Comparison of ENCODE assay signal across 19 cellular contexts in the genomic region with DNA sequence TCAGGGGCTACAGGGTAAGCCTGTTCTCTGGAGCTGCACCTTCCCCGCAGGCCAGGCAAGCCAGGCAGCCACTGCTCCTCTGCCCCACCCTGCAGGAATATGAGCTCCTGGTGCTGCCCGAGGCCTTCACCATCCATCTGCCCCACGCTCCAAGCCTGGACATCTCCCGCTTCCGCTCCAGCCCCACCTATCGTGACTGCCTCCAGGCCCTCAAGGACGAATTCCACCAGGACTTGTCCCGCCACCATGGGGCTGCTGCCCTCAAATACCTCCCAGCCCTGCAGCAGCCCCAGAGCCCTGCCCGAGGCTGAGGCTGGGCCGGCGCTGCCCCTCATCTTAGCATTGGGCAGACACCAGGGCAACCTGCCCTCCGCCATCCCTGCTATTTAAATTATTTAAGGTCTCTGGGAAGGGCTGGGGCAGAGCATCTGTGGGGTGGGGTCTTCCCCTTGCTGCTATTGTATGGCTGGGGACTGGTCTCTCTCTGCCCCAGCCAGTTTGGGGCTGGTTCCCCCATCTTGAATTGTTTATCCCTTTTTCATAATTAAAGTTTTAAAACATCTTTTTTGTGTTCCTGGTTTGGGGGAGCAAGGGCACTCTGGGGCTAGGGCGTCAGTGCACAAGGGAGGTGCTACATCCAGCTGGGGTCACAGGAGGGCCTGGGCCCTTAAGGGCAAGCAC. TPM values are rescaled to one million over a fixed set of nuclear protein-coding genes. Genes with fewer than 3 reads are reported as not detected.
DNase-seq lines count a peak whose midpoint lies in the region; ATAC-seq and TF ChIP-seq lines count a peak whose summit lies in the region.
"Had no signal": no experiment of that assay in that cellular context is flagged by ENCODE, and none has a peak within 500 bp of the region (broad histone marks: within the 10 kb centered on the region; RNA-seq: fewer than 3 reads in every experiment).

No MANE protein-coding gene starts in this region.

- TF ChIP-seq CTCF in RWPE1 (conservative IDR thresholded peaks at IDR 0.05; ENCODE audit: low read depth) = no peak
- no peak for TF ChIP-seq CTCF in psoas muscle (IDR thresholded peaks at IDR 0.05)
- no peak for TF ChIP-seq CTCF in brain microvascular endothelial cell (IDR thresholded peaks at IDR 0.05; ENCODE audit: low read depth, low read length, missing control alignments)

- 72 to 78% (median 74%) methylated on average over 13 of the region's 13 CpGs for WGBS in psoas muscle, 3 donors

- CTCF ChIA-PET in activated CD4-positive, alpha-beta T cell treated with anti-CD3 and anti-CD28 coated beads, Interleukin-2, amount 10 ng/mL, durations not matched to agents 7 days and 5 days (lab: Charles Lee) = interaction anchor here (1.2 to 2.9 kb wide), 2 partner anchors 10 to 31 kb away, joined by 4 to 10 read pairs; a partner anchor contains a TSS
- CTCF ChIA-PET in RWPE1 (lab: Yijun Ruan, JAX) = interaction anchor here (1.0 kb wide), 1 partner anchor 36 kb away, joined by 4 read pairs; no protein-coding TSS in a partner anchor

- no peaks in the 10 kb centered on the region for H3K9me3 ChIP-seq in psoas muscle
- H3K9me3 ChIP-seq: right lobe of liver, tibial artery had no signal

- DNase-seq in activated CD4-positive, alpha-beta T cell treated with anti-CD3 and anti-CD28 coated beads, Interleukin-2, amount 10 ng/mL, durations not matched to agents 7 days and 5 days = no peak
- no peak for DNase-seq in activated CD4-positive, alpha-beta T cell treated with anti-CD3 and anti-CD28 coated beads for 1 hour
- peak; percentile 53 for DNase-seq in RWPE1 (ENCODE audit: low spot score)
- peak; percentile 66 for DNase-seq in islet precursor cell
- DNase-seq in psoas muscle = no peak
- no peak for DNase-seq in brain microvascular endothelial cell
- DNase-seq: activated CD4-positive, alpha-beta T cell treated with anti-CD3 and anti-CD28 coated beads for 48 hours; activated T-cell treated with anti-CD3 and anti-CD28 coated beads, Interleukin-2, amount 50 U/mL, for 48 hours; Kasumi-1; NCI-H1436; NCI-H2227 treated with DMSO at 0.1 percent for 48 hours; SIG-M5 had no signal

- H3K27me3 Mint-ChIP-seq in activated CD4-positive, alpha-beta T cell treated with anti-CD3 and anti-CD28 coated beads, Interleukin-2, amount 10 ng/mL, durations not matched to agents 7 days and 5 days = peaks cover 11% of the 10 kb centered on the region
- no peaks in the 10 kb centered on the region for H3K27me3 Mint-ChIP-seq in stimulated activated memory B cell treated with anti-CD40 and anti-IgM and Interleukin-4, amounts not matched to agents 10 μg/mL and 1 μg/mL and 100 μg/mL, for 72 hours

- no peak overlapping the region for H3K4me3 ChIP-seq in psoas muscle
- no peak overlapping the region for H3K4me3 ChIP-seq in brain microvascular endothelial cell (ENCODE audit: low read depth, low read length)
- H3K4me3 ChIP-seq: lung, right lobe of liver, tibial artery had no signal

- intact Hi-C loops in psoas muscle (cut with DNase I) = no loop called here

- peak overlapping the region; percentile 100 for H3K27ac ChIP-seq in RWPE1
- H3K27ac ChIP-seq in psoas muscle = no peak overlapping the region
- no peak overlapping the region for H3K27ac ChIP-seq in brain microvascular endothelial cell
- H3K27ac ChIP-seq: right lobe of liver, tibial artery had no signal

- peaks cover 0 to 16% (median 3%) of the 10 kb centered on the region in 3 donors for H3K27me3 ChIP-seq in psoas muscle (ENCODE audit: insufficient read depth in 3 of 3, low read length in 2 of 3)
- H3K27me3 ChIP-seq in brain microvascular endothelial cell (replicated peaks) = peaks cover 8% of the 10 kb centered on the region
- H3K27me3 ChIP-seq: right lobe of liver had no signal

- POLR2A ChIA-PET in activated CD4-positive, alpha-beta T cell treated with anti-CD3 and anti-CD28 coated beads, Interleukin-2, amount 10 ng/mL, durations not matched to agents 7 days and 5 days (lab: Charles Lee) = no interaction called here
- POLR2A ChIA-PET in RWPE1 (lab: Yijun Ruan, JAX; ENCODE audit: low non-redundant PET) = no interaction called here

- H3K9me3 Mint-ChIP-seq in activated CD4-positive, alpha-beta T cell treated with anti-CD3 and anti-CD28 coated beads, Interleukin-2, amount 10 ng/mL, durations not matched to agents 7 days and 5 days = no peaks in the 10 kb centered on the region
- H3K9me3 Mint-ChIP-seq in stimulated activated memory B cell treated with anti-CD40 and anti-IgM and Interleukin-4, amounts not matched to agents 10 μg/mL and 1 μg/mL and 100 μg/mL, for 72 hours = no peaks in the 10 kb centered on the region

- H3K4me3 Mint-ChIP-seq in activated CD4-positive, alpha-beta T cell treated with anti-CD3 and anti-CD28 coated beads, Interleukin-2, amount 10 ng/mL, durations not matched to agents 7 days and 5 days = no peak overlapping the region
- H3K4me3 Mint-ChIP-seq in stimulated activated memory B cell treated with anti-CD40 and anti-IgM and Interleukin-4, amounts not matched to agents 10 μg/mL and 1 μg/mL and 100 μg/mL, for 72 hours = no peak overlapping the region

- H3K4me1 Mint-ChIP-seq in activated CD4-positive, alpha-beta T cell treated with anti-CD3 and anti-CD28 coated beads, Interleukin-2, amount 10 ng/mL, durations not matched to agents 7 days and 5 days = peaks cover 29% of the 10 kb centered on the region
- H3K4me1 Mint-ChIP-seq in stimulated activated memory B cell treated with anti-CD40 and anti-IgM and Interleukin-4, amounts not matched to agents 10 μg/mL and 1 μg/mL and 100 μg/mL, for 72 hours = peaks cover 82% of the 10 kb centered on the region

- peak overlapping the region; percentile 9 for H3K27ac Mint-ChIP-seq in activated CD4-positive, alpha-beta T cell treated with anti-CD3 and anti-CD28 coated beads, Interleukin-2, amount 10 ng/mL, durations not matched to agents 7 days and 5 days
- peak overlapping the region; percentile 94 for H3K27ac Mint-ChIP-seq in stimulated activated memory B cell treated with anti-CD40 and anti-IgM and Interleukin-4, amounts not matched to agents 10 μg/mL and 1 μg/mL and 100 μg/mL, for 72 hours

- no peak for ATAC-seq in stimulated activated memory B cell treated with anti-CD40 and anti-IgM and Interleukin-4, amounts not matched to agents 10 μg/mL and 1 μg/mL and 100 μg/mL, for 72 hours
- ATAC-seq in psoas muscle (no peak), HG02938 (IDR thresholded peaks at IDR 0.05; ENCODE audit: unreplicated experiment) (no peak)
- ATAC-seq: right lobe of liver had no signal

- peaks cover 6% of the 10 kb centered on the region for H3K36me3 Mint-ChIP-seq in activated CD4-positive, alpha-beta T cell treated with anti-CD3 and anti-CD28 coated beads, Interleukin-2, amount 10 ng/mL, durations not matched to agents 7 days and 5 days (ENCODE audit: low read depth)
- peaks cover 33% of the 10 kb centered on the region for H3K36me3 Mint-ChIP-seq in stimulated activated memory B cell treated with anti-CD40 and anti-IgM and Interleukin-4, amounts not matched to agents 10 μg/mL and 1 μg/mL and 100 μg/mL, for 72 hours

- no peaks in the 10 kb centered on the region for H3K4me1 ChIP-seq in psoas muscle

- peaks cover 0 to 21% of the 10 kb centered on the region in 2 donors for H3K36me3 ChIP-seq in psoas muscle (ENCODE audit: insufficient read depth in 1 of 2, low read depth in 1 of 2)
- H3K36me3 ChIP-seq in brain microvascular endothelial cell (replicated peaks) = peaks cover 14% of the 10 kb centered on the region
- H3K36me3 ChIP-seq: right lobe of liver had no signal

- in situ Hi-C loops in brain microvascular endothelial cell (cut with HindIII; ENCODE audit: low pct_ligation_motif_present, low sequenced_read_pairs) = no loop called here

RNA-seq across cellular contexts. Expression of a gene that starts 6.2 kb away (rescaled TPM):
- total RNA-seq in activated CD4-positive, alpha-beta T cell treated with anti-CD3 and anti-CD28 coated beads, Interleukin-2, amount 10 ng/mL, durations not matched to agents 7 days and 5 days = under 1 TPM; 0.40 to 0.44 TPM
- not detected for total RNA-seq in psoas muscle
- under 1 TPM in 1 of 3 donors, not detected in 2; 0.13 TPM for polyA plus RNA-seq in psoas muscle
- total RNA-seq: glomerular endothelial cell had no signal
- polyA plus RNA-seq: neural cell had no signal

RNA-seq across cellular contexts. Expression of a gene that starts 11.0 kb away (rescaled TPM):
- total RNA-seq in activated CD4-positive, alpha-beta T cell treated with anti-CD3 and anti-CD28 coated beads, Interleukin-2, amount 10 ng/mL, durations not matched to agents 7 days and 5 days = 10 to 100 TPM; 47.1 to 51.1 TPM
- 10 to 100 TPM; 12.1 to 23.5 (median 14.2) TPM for total RNA-seq in psoas muscle
- polyA plus RNA-seq in psoas muscle = 10 to 100 TPM; 19.7 to 23.5 (median 21.3) TPM

RNA-seq across cellular contexts. Expression of a gene that starts 21.6 kb away (rescaled TPM):
- 1 to 10 TPM; 3.2 to 3.9 TPM for total RNA-seq in activated CD4-positive, alpha-beta T cell treated with anti-CD3 and anti-CD28 coated beads, Interleukin-2, amount 10 ng/mL, durations not matched to agents 7 days and 5 days
- under 1 TPM in 2 of 4 donors, not detected in 2; 0.37 to 0.56 TPM for total RNA-seq in psoas muscle
- polyA plus RNA-seq in psoas muscle = under 1 TPM in 1 of 3 donors, not detected in 2; 0.14 TPM
- polyA plus RNA-seq: neural cell had no signal

RNA-seq across cellular contexts. Expression of a gene that starts 43.2 kb away (rescaled TPM):
- under 1 TPM; 0.56 to 0.64 TPM for total RNA-seq in activated CD4-positive, alpha-beta T cell treated with anti-CD3 and anti-CD28 coated beads, Interleukin-2, amount 10 ng/mL, durations not matched to agents 7 days and 5 days
- 1 to 10 TPM; 1.3 to 2.6 (median 2.0) TPM for total RNA-seq in psoas muscle
- polyA plus RNA-seq in psoas muscle = under 1 TPM; 0.53 to 1.00 (median 0.82) TPM

Comparison
In these comparisons a context has a peak if more than half of its experiments do, and no peak if none do; other contexts are left out.
1. DNase-seq: peak in RWPE1 (single experiment) and islet precursor cell (single experiment); none in activated CD4-positive, alpha-beta T cell treated with anti-CD3 and anti-CD28 coated beads, Interleukin-2, amount 10 ng/mL, durations not matched to agents 7 days and 5 days (single experiment), activated CD4-positive, alpha-beta T cell treated with anti-CD3 and anti-CD28 coated beads for 1 hour (single experiment), psoas muscle (0 of 2) and brain microvascular endothelial cell (single experiment).